In the genomic region with DNA sequence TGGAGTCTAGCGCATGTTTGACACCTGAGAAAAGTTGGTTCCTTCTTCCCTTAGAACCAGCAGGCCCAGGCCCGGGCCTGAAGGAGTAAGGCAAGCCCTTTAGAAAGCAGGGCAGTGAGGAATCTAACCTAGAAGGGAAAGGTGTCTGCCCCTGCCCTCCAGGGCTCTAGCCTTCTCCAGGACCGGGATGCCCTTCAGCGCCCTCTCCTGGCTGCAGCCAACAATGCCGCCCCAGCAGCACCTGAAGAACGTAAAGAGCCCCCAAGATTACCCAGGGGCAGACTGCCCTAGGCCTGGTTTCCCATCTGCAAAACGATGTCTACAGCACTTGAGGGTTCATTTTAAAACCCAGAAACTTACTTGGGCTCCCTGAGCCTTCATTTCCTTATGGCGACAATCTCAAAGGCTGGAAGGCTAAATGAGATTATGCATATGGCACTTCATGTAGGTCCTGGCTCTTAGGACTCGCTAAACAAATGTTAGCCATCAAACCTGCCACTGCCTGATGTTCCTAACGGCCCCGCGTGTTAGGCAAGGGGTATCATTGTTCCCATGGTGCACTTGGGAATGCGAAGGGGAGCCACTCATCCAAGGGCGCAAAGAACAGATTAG, we compare ENCODE assay signal across 11 cellular contexts.
DNase-seq lines count a peak whose midpoint lies in the region; ATAC-seq and TF ChIP-seq lines count a peak whose summit lies in the region.
"Had no signal": no experiment of that assay in that cellular context is flagged by ENCODE, and none has a peak within 500 bp of the region (broad histone marks: within the 10 kb centered on the region; RNA-seq: fewer than 3 reads in every experiment).

No MANE protein-coding gene starts in this region.

- H3K4me3 ChIP-seq in A673 (ENCODE audit: low read depth, low read length, poor library complexity, severe bottlenecking) (no peak overlapping the region), NB4 (ENCODE audit: low read depth, low read length) (no peak overlapping the region)

- TF ChIP-seq POLR2A in NB4 (IDR thresholded peaks at IDR 0.05; ENCODE audit: extremely low read depth, insufficient read length) = no peak

- ATAC-seq in GM18870 (IDR thresholded peaks at IDR 0.05; ENCODE audit: unreplicated experiment) (no peak), HG02885 (IDR thresholded peaks at IDR 0.05; ENCODE audit: poor library complexity, unreplicated experiment) (no peak)

- H3K4me1 ChIP-seq in A673 (ENCODE audit: insufficient read depth, low read length, poor library complexity, severe bottlenecking) = no peaks in the 10 kb centered on the region

- H3K27me3 ChIP-seq in A673 (replicated peaks; ENCODE audit: insufficient read depth, low read depth, low read length, poor library complexity) = no peaks in the 10 kb centered on the region

- peak; percentile 88 for TF ChIP-seq CTCF in A673 (conservative IDR thresholded peaks at IDR 0.05; ENCODE audit: low read depth, low read length)
- peak; percentile 72 for TF ChIP-seq CTCF in NB4 (IDR thresholded peaks at IDR 0.05; ENCODE audit: low read depth, low read length)

- no peaks in the 10 kb centered on the region for H3K36me3 ChIP-seq in A673 (ENCODE audit: insufficient read depth, low read length, poor library complexity, severe bottlenecking)

- no peaks in the 10 kb centered on the region for H3K9me3 ChIP-seq in A673 (ENCODE audit: low read depth, low read length, poor library complexity, severe bottlenecking)

- CTCF ChIA-PET in A673 (lab: Charles Lee) = no interaction called here

- H3K27ac ChIP-seq in A673 (ENCODE audit: low read depth, low read length, poor library complexity, severe bottlenecking) = no peak overlapping the region

- DNase-seq in A673 (ENCODE audit: low spot score) (peak; percentile 40), ELF-1 (ENCODE audit: low read depth, low spot score) (peak; percentile 82), NB4 (ENCODE audit: low read depth) (peak; percentile 11), ecto neural progenitor cell (ENCODE audit: low spot score) (peak; percentile 78), GM19240 (ENCODE audit: insufficient read length, low spot score) (no peak), AG08396 (ENCODE audit: low spot score) (no peak)
- DNase-seq: foreskin fibroblast; small intestine; stimulated activated naive CD4-positive, alpha-beta T cell treated with Interleukin-2 at 50 U/mL for 16 hours had no signal

- intact Hi-C loops in A673 (cut with micrococcal nuclease; ENCODE audit: unreplicated experiment) = no loop called here

- BruUV-seq in A673 (replicated peaks; lab: Mats Ljungman, UMichigan) = no TSS peak

- POLR2A ChIA-PET in A673 (lab: Charles Lee; ENCODE audit: low non-redundant PET) = no interaction called here

Comparison
In these comparisons a context has a peak if more than half of its experiments do, and no peak if none do; other contexts are left out.
1. DNase-seq: peak in A673 (single experiment), ELF-1 (single experiment), NB4 (single experiment) and ecto neural progenitor cell (single experiment); none in GM19240 (single experiment) and AG08396 (single experiment).